In the genomic region with DNA sequence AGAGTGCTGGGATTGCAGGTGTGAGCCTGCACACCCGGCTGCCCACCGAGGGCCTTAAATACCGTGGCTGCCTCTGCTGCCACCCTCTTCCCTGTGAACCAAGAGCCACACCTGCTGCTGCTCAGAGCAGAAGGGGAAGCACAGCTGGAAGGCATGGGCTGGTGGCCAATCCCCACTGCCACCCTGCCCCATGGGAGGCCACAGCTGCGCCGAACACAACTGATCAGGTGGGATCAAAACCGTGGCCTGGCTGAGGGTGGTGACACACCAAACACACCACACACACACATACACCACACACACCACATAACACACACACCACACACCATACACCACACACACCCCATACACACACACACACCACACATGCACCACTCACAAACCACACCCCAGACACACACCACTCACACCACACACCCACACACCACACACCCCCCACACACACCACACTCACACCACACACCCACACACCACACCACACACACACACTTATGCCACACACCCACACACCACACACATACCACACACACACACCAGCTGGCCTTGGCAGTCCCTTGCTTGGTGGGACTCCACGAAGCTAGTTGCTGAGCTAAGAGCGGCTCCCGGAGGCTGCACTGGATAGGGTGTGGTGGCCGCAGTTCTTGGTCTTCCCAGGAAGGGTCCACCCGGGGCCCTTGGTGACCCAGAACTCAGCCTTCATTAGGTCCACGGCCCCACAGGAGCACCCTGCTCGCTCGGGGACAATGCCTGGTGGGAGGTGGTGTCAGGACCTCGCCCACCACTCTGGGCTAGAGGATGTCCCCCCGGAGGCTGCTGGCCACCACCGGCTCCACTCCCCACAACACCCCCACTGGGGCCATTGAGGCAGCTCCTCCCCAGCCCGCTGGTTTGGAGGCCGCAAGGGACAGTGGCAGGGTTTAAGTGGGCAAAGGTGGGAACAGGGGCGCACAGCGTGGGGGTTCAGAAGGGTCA, we compare ENCODE assay signal across 18 cellular contexts. TPM values are rescaled to one million over a fixed set of nuclear protein-coding genes. Genes with fewer than 3 reads are reported as not detected.
DNase-seq lines count a peak whose midpoint lies in the region; ATAC-seq, FAIRE-seq and TF ChIP-seq lines count a peak whose summit lies in the region.
"Had no signal": no experiment of that assay in that cellular context is flagged by ENCODE, and none has a peak within 500 bp of the region (broad histone marks: within the 10 kb centered on the region; RNA-seq: fewer than 3 reads in every experiment).

No MANE protein-coding gene starts in this region.

- BruUV-seq in K562 (replicated peaks; lab: Mats Ljungman, UMichigan), result no TSS peak

- in situ Hi-C loops in K562 (cut with MboI), result no loop called here

- ATAC-seq in K562, result no peak
- ATAC-seq in HG03039 (IDR thresholded peaks at IDR 0.05; ENCODE audit: unreplicated experiment), result no peak
- no peak for ATAC-seq in GM18517 (IDR thresholded peaks at IDR 0.05; ENCODE audit: unreplicated experiment)
- ATAC-seq: CD8-positive, alpha-beta T cell; lower lobe of right lung had no signal

- no peak overlapping the region for H3K9ac ChIP-seq in K562 (ENCODE audit: insufficient read depth in 1 of 2, low read depth in 2 of 2, low read length in 2 of 2)

- no peaks in the 10 kb centered on the region for H3K9me2 ChIP-seq in hepatocyte (replicated peaks; ENCODE audit: insufficient read depth)

- peak overlapping the region in 2 of 7 donors; percentile 33 to 53 for H3K27ac Mint-ChIP-seq in CD14-positive monocyte
- H3K27ac Mint-ChIP-seq: CD8-positive, alpha-beta T cell had no signal

- 91% methylated on average over 18 of the region's 21 CpGs for WGBS in K562 (ENCODE audit: insufficient coverage, low coverage, missing lambda C conversion rate)
- 95% methylated on average over 19 of the region's 21 CpGs for WGBS in hepatocyte (ENCODE audit: low lambda C conversion rate, missing lambda C conversion rate)

- peaks cover 0 to 20% of the 10 kb centered on the region in 2 experiments; a peak in 2 of 5 replicates for H3K4me1 ChIP-seq in K562 (replicated peaks in 1 of 2; ENCODE audit: control insufficient read depth in 2 of 2, insufficient read depth in 2 of 2, low read length in 2 of 2)
- no peaks in the 10 kb centered on the region for H3K4me1 ChIP-seq in hepatocyte (ENCODE audit: insufficient read depth)
- H3K4me1 ChIP-seq: lower lobe of right lung had no signal

- CTCF ChIA-PET in K562 (lab: Yijun Ruan, JAX; ENCODE audit: low intra/inter-chr PET ratio), result no interaction called here

- TF ChIP-seq POLR2A in K562 (conservative IDR thresholded peaks at IDR 0.05), result no peak

- H3K4me2 ChIP-seq in K562 (ENCODE audit: insufficient read depth, low read length) (no peak overlapping the region), hepatocyte (no peak overlapping the region)
- H3K4me2 ChIP-seq: PC-9 had no signal

- POLR2A ChIA-PET in K562 (lab: Yijun Ruan, JAX), result interaction anchor here (0.6 kb wide), 2 partner anchors 159 to 304 kb away, joined by 3 to 4 read pairs; no protein-coding TSS in a partner anchor

- no peak for TF ChIP-seq EP300 in K562 (IDR thresholded peaks at IDR 0.05; ENCODE audit: low read length)

- H3K36me3 ChIP-seq in K562 (ENCODE audit: control insufficient read depth, insufficient read depth, low read length), result 0 out of 3 replicates have a peak, but pooled peaks cover 3% of the 10 kb centered on the region
- no peaks in the 10 kb centered on the region for H3K36me3 ChIP-seq in hepatocyte (replicated peaks; ENCODE audit: insufficient read depth, low read depth)
- H3K36me3 ChIP-seq: lower lobe of right lung had no signal

- H3K4me3 Mint-ChIP-seq in CD14-positive monocyte, result no peak overlapping the region
- H3K4me3 Mint-ChIP-seq: CD8-positive, alpha-beta T cell had no signal

- H3K36me3 Mint-ChIP-seq in CD14-positive monocyte, result peaks cover 21% of the 10 kb centered on the region in 2 donors

- peaks cover 0 to 5% (median 2%) of the 10 kb centered on the region in 3 donors for H3K27me3 Mint-ChIP-seq in CD14-positive monocyte (ENCODE audit: low read depth in 3 of 3)

- H3K79me2 ChIP-seq in K562 (ENCODE audit: control insufficient read depth, insufficient read depth, low read length) (no peaks in the 10 kb centered on the region), hepatocyte (no peaks in the 10 kb centered on the region)

- H3K27me3 ChIP-seq in K562 (ENCODE audit: control insufficient read depth in 2 of 2, insufficient read depth in 2 of 2, low read length in 2 of 2) (no peaks in the 10 kb centered on the region), hepatocyte (no peaks in the 10 kb centered on the region)

- H4K20me1 ChIP-seq in K562 (replicated peaks; ENCODE audit: control insufficient read depth, insufficient read depth, low read length) (no peaks in the 10 kb centered on the region), hepatocyte (ENCODE audit: insufficient read depth, poor library complexity, severe bottlenecking) (no peaks in the 10 kb centered on the region)

- no peaks in the 10 kb centered on the region for H3K9me3 ChIP-seq in K562 (replicated peaks; ENCODE audit: control insufficient read depth, insufficient read depth, low read depth, low read length)
- H3K9me3 ChIP-seq in hepatocyte (ENCODE audit: low read depth), result no peaks in the 10 kb centered on the region
- H3K9me3 ChIP-seq: lower lobe of right lung had no signal

- H3K4me1 Mint-ChIP-seq in CD14-positive monocyte, result peaks cover 7% of the 10 kb centered on the region

- H3K27ac ChIP-seq in K562 (ENCODE audit: extremely low read depth, low read depth, low read length), result no peak overlapping the region
- no peak overlapping the region for H3K27ac ChIP-seq in hepatocyte
- H3K27ac ChIP-seq: lower lobe of right lung, PC-9, skin epidermis had no signal

- peak; percentile 26 for FAIRE-seq in GM18507 (lab: Jason Lieb, UNC)
- peak; percentile 78 for FAIRE-seq in K562 (lab: Jason Lieb, UNC)

- no peaks in the 10 kb centered on the region for H3K9me1 ChIP-seq in K562 (ENCODE audit: control insufficient read depth, insufficient read depth, low read length)

- H2AFZ ChIP-seq in K562 (ENCODE audit: low read depth, low read length), result no peak overlapping the region
- no peak overlapping the region for H2AFZ ChIP-seq in hepatocyte
- H2AFZ ChIP-seq: PC-9 had no signal

- no peak overlapping the region for H3K4me3 ChIP-seq in K562
- no peak overlapping the region for H3K4me3 ChIP-seq in hepatocyte
- H3K4me3 ChIP-seq: lower lobe of right lung, PC-9, skin epidermis had no signal

- TF ChIP-seq CTCF in CD14-positive monocyte (IDR thresholded peaks at IDR 0.05) (no peak), K562 (IDR thresholded peaks at IDR 0.05 in 2 of 3, conservative IDR thresholded peaks at IDR 0.05 in 1 of 3; ENCODE audit: insufficient read depth in 2 of 3, low read depth in 1 of 3, low read length in 3 of 3) (no peak), hepatocyte (IDR thresholded peaks at IDR 0.05; ENCODE audit: poor library complexity) (no peak)

- no peak for TF ChIP-seq RAD21 in K562 (CRISPR knock-in tag; conservative IDR thresholded peaks at IDR 0.05 in 1 of 2, IDR thresholded peaks at IDR 0.05 in 1 of 2)

- peak; percentile 39 for DNase-seq in CD14-positive monocyte (ENCODE audit: low spot score)
- no peak for DNase-seq in GM18507 (ENCODE audit: extremely low spot score, insufficient read length, low read depth)
- DNase-seq in NCI-H2196 treated with DMSO at 0.1 percent for 48 hours (lab: John Stamatoyannopoulos, UW; ENCODE audit: unreplicated experiment), result peak; percentile 39
- no peak for DNase-seq in K562 (ENCODE audit: extremely low read depth in 1 of 4, low spot score in 3 of 4)
- no peak for DNase-seq in hepatocyte (ENCODE audit: low spot score)
- no peak for DNase-seq in mesenteric fat pad (ENCODE audit: low spot score)
- DNase-seq: activated CD4-positive, alpha-beta T cell treated with anti-CD3 and anti-CD28 coated beads, Interleukin-2, amount 50 U/mL, for 4 hours; activated effector memory CD4-positive, alpha-beta T cell treated with anti-CD3 and anti-CD28 coated beads, Interleukin-2, amount 50 U/mL, for 16 hours; effector CD8-positive, alpha-beta T cell; lower lobe of right lung; NCI-H2029 treated with DMSO at 0.1 percent for 48 hours; nucleus accumbens; PC-9; substantia nigra had no signal

- intact Hi-C loops in CD14-positive monocyte (cut with micrococcal nuclease), result no loop called here
- intact Hi-C loops in K562 (cut with micrococcal nuclease), result no loop called here

- H3K9me3 Mint-ChIP-seq in CD14-positive monocyte, result peaks cover 0 to 2% (median 0%) of the 10 kb centered on the region in 7 donors
- H3K9me3 Mint-ChIP-seq: CD8-positive, alpha-beta T cell had no signal

RNA-seq across cellular contexts. Expression of a gene that starts 14.9 kb away (rescaled TPM):
- polyA plus RNA-seq in CD14-positive monocyte (1 to 10 TPM in 1 of 2 donors, under 1 TPM in 1; 0.69 to 1.0 TPM), K562 (2011; rRNA removed) (2.3 and 4.7 TPM in 2 replicates), K562 (2014; fragmentation: Illumina TruSeq; extraction: Trizol) (1.7 and 5.3 TPM in 2 replicates), K562 (2014; fragmentation: Nextera tagmentation; extraction: Ambion mirVana) (under 1 TPM; 0.24 to 0.34 TPM), K562 (2014; rRNA removed) (12.4 and 17.1 TPM in 2 replicates), hepatocyte (10.1 and 14.7 TPM in 2 replicates)
- total RNA-seq in K562 (2011; cell fraction: chromatin; rRNA removed; ENCODE audit: low replicate concordance), result 15.6 and 46.2 TPM in 2 replicates
- 30.3 and 31.2 TPM in 2 replicates for total RNA-seq in K562 (2011; cell fraction: nucleolus; rRNA removed)
- total RNA-seq in K562 (2011; cell fraction: nucleoplasm; rRNA removed), result 11.7 and 22.0 TPM in 2 replicates
- total RNA-seq in K562 (2014; rRNA removed) (18.3 and 21.2 TPM in 2 replicates), K562 (2014; rRNA removed; fragmentation: Illumina TruSeq; extraction: Trizol) (0.99 and 1.2 TPM in 2 replicates), K562 (2015; rRNA removed; fragmentation: Illumina TruSeq; extraction: Trizol) (6.3 and 8.8 TPM in 2 replicates), K562 (2021) (14.9 and 16.7 TPM in 2 replicates), hepatocyte (7.3 and 8.8 TPM in 2 replicates), mesenteric fat pad (3.4 TPM)
- 3.2 and 5.1 TPM in 2 replicates for polyA plus RNA-seq in K562 (2011; cell fraction: cytosol; rRNA removed)
- polyA plus RNA-seq in K562 (2011; cell fraction: nucleus; rRNA removed), result 21.2 and 39.0 TPM in 2 replicates
- 16.5 and 26.3 TPM in 2 replicates for polyA plus RNA-seq in K562 (2012)
- 1.1 and 1.4 TPM in 2 replicates for polyA minus RNA-seq in K562 (2011; rRNA and poly(A)+ RNA removed)
- polyA minus RNA-seq in K562 (2011; cell fraction: cytosol; rRNA and poly(A)+ RNA removed), result 4.2 and 7.9 TPM in 2 replicates
- 7.3 and 8.8 TPM in 2 replicates for polyA minus RNA-seq in K562 (2011; cell fraction: nucleus; rRNA and poly(A)+ RNA removed)

RNA-seq across cellular contexts. Expression of a gene that starts 31.0 kb away (rescaled TPM):
- polyA plus RNA-seq in CD14-positive monocyte (1 to 10 TPM; 3.4 to 4.5 TPM), K562 (2011; rRNA removed) (6.6 and 9.8 TPM in 2 replicates), K562 (2014; fragmentation: Illumina TruSeq; extraction: Trizol) (5.3 and 7.2 TPM in 2 replicates), K562 (2014; fragmentation: Nextera tagmentation; extraction: Ambion mirVana) (under 1 TPM; 0.80 to 0.81 TPM), K562 (2014; rRNA removed) (15.2 and 22.7 TPM in 2 replicates), hepatocyte (44.3 and 59.2 TPM in 2 replicates)
- total RNA-seq in K562 (2011; cell fraction: chromatin; rRNA removed; ENCODE audit: low replicate concordance), result 40.8 and 141 TPM in 2 replicates
- total RNA-seq in K562 (2011; cell fraction: nucleolus; rRNA removed), result 87.2 and 95.9 TPM in 2 replicates
- 46.2 and 50.4 TPM in 2 replicates for total RNA-seq in K562 (2011; cell fraction: nucleoplasm; rRNA removed)
- total RNA-seq in K562 (2014; rRNA removed) (10.0 and 18.0 TPM in 2 replicates), K562 (2014; rRNA removed; fragmentation: Illumina TruSeq; extraction: Trizol) (1.8 and 2.1 TPM in 2 replicates), K562 (2015; rRNA removed; fragmentation: Illumina TruSeq; extraction: Trizol) (5.1 and 5.7 TPM in 2 replicates), K562 (2021) (24.8 and 29.8 TPM in 2 replicates), hepatocyte (13.7 and 34.1 TPM in 2 replicates), mesenteric fat pad (23.1 TPM)
- polyA plus RNA-seq in K562 (2011; cell fraction: cytosol; rRNA removed), result 8.0 and 15.3 TPM in 2 replicates
- polyA plus RNA-seq in K562 (2011; cell fraction: nucleus; rRNA removed), result 105 and 184 TPM in 2 replicates
- 12.5 and 21.3 TPM in 2 replicates for polyA plus RNA-seq in K562 (2012)
- polyA minus RNA-seq in K562 (2011; rRNA and poly(A)+ RNA removed), result 3.7 and 4.7 TPM in 2 replicates
- polyA minus RNA-seq in K562 (2011; cell fraction: cytosol; rRNA and poly(A)+ RNA removed), result 4.6 and 6.4 TPM in 2 replicates
- polyA minus RNA-seq in K562 (2011; cell fraction: nucleus; rRNA and poly(A)+ RNA removed), result 37.2 and 42.8 TPM in 2 replicates

RNA-seq across cellular contexts. Expression of a gene that starts 31.2 kb away (rescaled TPM):
- polyA plus RNA-seq in CD14-positive monocyte, result 10 to 100 TPM; 41.0 to 61.3 TPM
- 68.1 and 75.3 TPM in 2 replicates for total RNA-seq in K562 (2011; cell fraction: chromatin; rRNA removed; ENCODE audit: low replicate concordance)
- total RNA-seq in K562 (2011; cell fraction: nucleolus; rRNA removed), result 29.2 and 40.8 TPM in 2 replicates
- total RNA-seq in K562 (2011; cell fraction: nucleoplasm; rRNA removed), result 60.6 and 70.4 TPM in 2 replicates
- total RNA-seq in K562 (2014; rRNA removed), result 107 and 136 TPM in 2 replicates
- 102 and 107 TPM in 2 replicates for total RNA-seq in K562 (2014; rRNA removed; fragmentation: Illumina TruSeq; extraction: Trizol)
- total RNA-seq in K562 (2015; rRNA removed; fragmentation: Illumina TruSeq; extraction: Trizol), result 84.5 and 90.0 TPM in 2 replicates
- 83.7 and 87.1 TPM in 2 replicates for total RNA-seq in K562 (2021)
- 88.8 and 116 TPM in 2 replicates for polyA plus RNA-seq in K562 (2011; rRNA removed)
- polyA plus RNA-seq in K562 (2011; cell fraction: cytosol; rRNA removed), result 77.7 and 122 TPM in 2 replicates
- polyA plus RNA-seq in K562 (2011; cell fraction: nucleus; rRNA removed), result 40.8 and 50.9 TPM in 2 replicates
- 37.9 and 163 TPM in 2 replicates for polyA plus RNA-seq in K562 (2012)
- 33.5 and 44.1 TPM in 2 replicates for polyA plus RNA-seq in K562 (2014; fragmentation: Illumina TruSeq; extraction: Trizol)
- 10 to 100 TPM; 13.5 to 17.4 TPM for polyA plus RNA-seq in K562 (2014; fragmentation: Nextera tagmentation; extraction: Ambion mirVana)
- 138 and 144 TPM in 2 replicates for polyA plus RNA-seq in K562 (2014; rRNA removed)
- polyA minus RNA-seq in K562 (2011; rRNA and poly(A)+ RNA removed), result 36.1 and 37.7 TPM in 2 replicates
- 4.4 and 14.6 TPM in 2 replicates for polyA minus RNA-seq in K562 (2011; cell fraction: cytosol; rRNA and poly(A)+ RNA removed)
- 11.4 and 14.2 TPM in 2 replicates for polyA minus RNA-seq in K562 (2011; cell fraction: nucleus; rRNA and poly(A)+ RNA removed)
- 22.0 and 25.8 TPM in 2 replicates for total RNA-seq in hepatocyte
- polyA plus RNA-seq in hepatocyte, result 99.8 and 106 TPM in 2 replicates
- 46.2 TPM for total RNA-seq in mesenteric fat pad

RNA-seq across cellular contexts. Expression of a gene that starts 41.9 kb away (rescaled TPM):
- polyA plus RNA-seq in CD14-positive monocyte (1 to 10 TPM in 1 of 2 donors, under 1 TPM in 1; 0.93 to 2.0 TPM), K562 (2011; rRNA removed) (0.43 and 0.50 TPM in 2 replicates), K562 (2014; fragmentation: Illumina TruSeq; extraction: Trizol) (0.29 TPM in 1 of 2 replicates, not detected in the other), K562 (2014; fragmentation: Nextera tagmentation; extraction: Ambion mirVana) (not detected), K562 (2014; rRNA removed) (0.25 and 0.26 TPM in 2 replicates), hepatocyte (5.4 and 6.3 TPM in 2 replicates)
- total RNA-seq in K562 (2011; cell fraction: chromatin; rRNA removed; ENCODE audit: low replicate concordance), result 0.63 and 1.3 TPM in 2 replicates
- total RNA-seq in K562 (2011; cell fraction: nucleolus; rRNA removed), result 1.3 TPM in 2 replicates
- total RNA-seq in K562 (2011; cell fraction: nucleoplasm; rRNA removed), result 0.84 and 1.1 TPM in 2 replicates
- total RNA-seq in K562 (2014; rRNA removed) (0.24 TPM in 1 of 2 replicates, not detected in the other), K562 (2014; rRNA removed; fragmentation: Illumina TruSeq; extraction: Trizol) (0.10 TPM in 1 of 2 replicates, not detected in the other), K562 (2015; rRNA removed; fragmentation: Illumina TruSeq; extraction: Trizol) (0.11 TPM in 1 of 2 replicates, not detected in the other), K562 (2021) (0.51 and 0.55 TPM in 2 replicates), hepatocyte (5.7 and 6.7 TPM in 2 replicates), mesenteric fat pad (7.9 TPM)
- 0.46 and 1.1 TPM in 2 replicates for polyA plus RNA-seq in K562 (2011; cell fraction: cytosol; rRNA removed)
- polyA plus RNA-seq in K562 (2011; cell fraction: nucleus; rRNA removed), result 1.6 and 3.2 TPM in 2 replicates
- polyA plus RNA-seq in K562 (2012), result 0.18 and 0.32 TPM in 2 replicates
- polyA minus RNA-seq in K562 (2011; rRNA and poly(A)+ RNA removed), result not detected in 2 replicates
- polyA minus RNA-seq in K562 (2011; cell fraction: cytosol; rRNA and poly(A)+ RNA removed), result 1.0 and 1.1 TPM in 2 replicates
- 0.78 and 1.5 TPM in 2 replicates for polyA minus RNA-seq in K562 (2011; cell fraction: nucleus; rRNA and poly(A)+ RNA removed)

RNA-seq across cellular contexts. Expression of a gene that starts 42.6 kb away (rescaled TPM):
- polyA plus RNA-seq in CD14-positive monocyte (not detected), K562 (2011; rRNA removed) (not detected in 2 replicates), K562 (2014; fragmentation: Illumina TruSeq; extraction: Trizol) (not detected in 2 replicates), K562 (2014; fragmentation: Nextera tagmentation; extraction: Ambion mirVana) (not detected), K562 (2014; rRNA removed) (not detected in 2 replicates), hepatocyte (0.15 TPM in 1 of 2 replicates, not detected in the other)
- not detected in 2 replicates for total RNA-seq in K562 (2011; cell fraction: chromatin; rRNA removed; ENCODE audit: low replicate concordance)
- total RNA-seq in K562 (2011; cell fraction: nucleolus; rRNA removed), result not detected in 2 replicates
- not detected in 2 replicates for total RNA-seq in K562 (2011; cell fraction: nucleoplasm; rRNA removed)
- total RNA-seq in K562 (2014; rRNA removed) (not detected in 2 replicates), K562 (2014; rRNA removed; fragmentation: Illumina TruSeq; extraction: Trizol) (not detected in 2 replicates), K562 (2015; rRNA removed; fragmentation: Illumina TruSeq; extraction: Trizol) (not detected in 2 replicates), K562 (2021) (not detected in 2 replicates), hepatocyte (not detected in 2 replicates), mesenteric fat pad (not detected)
- polyA plus RNA-seq in K562 (2011; cell fraction: cytosol; rRNA removed), result not detected in 2 replicates
- polyA plus RNA-seq in K562 (2011; cell fraction: nucleus; rRNA removed), result not detected in 2 replicates
- not detected in 2 replicates for polyA plus RNA-seq in K562 (2012)
- not detected in 2 replicates for polyA minus RNA-seq in K562 (2011; rRNA and poly(A)+ RNA removed)
- polyA minus RNA-seq in K562 (2011; cell fraction: cytosol; rRNA and poly(A)+ RNA removed), result not detected in 2 replicates
- not detected in 2 replicates for polyA minus RNA-seq in K562 (2011; cell fraction: nucleus; rRNA and poly(A)+ RNA removed)
- total RNA-seq: CD8-positive, alpha-beta T cell; lower lobe of right lung; PC-9 had no signal

Comparison
In these comparisons a context has a peak if more than half of its experiments do, and no peak if none do; other contexts are left out.
1. DNase-seq: peak in CD14-positive monocyte (single experiment) and NCI-H2196 treated with DMSO at 0.1 percent for 48 hours (single experiment); none in GM18507 (single experiment), K562 (0 of 4), hepatocyte (single experiment) and mesenteric fat pad (single experiment).